In genomic region chr7:98395951-98396350, GRCh38 we compare ENCODE assay signal across 19 cellular contexts. TPM values are rescaled to one million over a fixed set of nuclear protein-coding genes. Genes with fewer than 3 reads are reported as not detected.
DNase-seq lines count a peak whose midpoint lies in the region; ATAC-seq, FAIRE-seq and TF ChIP-seq lines count a peak whose summit lies in the region.
"Had no signal": no experiment of that assay in that cellular context is flagged by ENCODE, and none has a peak within 500 bp of the region (broad histone marks: within the 10 kb centered on the region; RNA-seq: fewer than 3 reads in every experiment).

No MANE protein-coding gene starts in this region.

- DNase-seq in Panc1 (ENCODE audit: low read depth, low spot score) (no peak), H1 (ENCODE audit: low read depth in 1 of 2, low spot score in 2 of 2) (no peak), trophoblast cell (no peak), NCI-H2196 (lab: John Stamatoyannopoulos, UW; ENCODE audit: unreplicated experiment) (no peak), NCI-H774 (lab: John Stamatoyannopoulos, UW) (no peak), pons (ENCODE audit: low spot score) (no peak)
- DNase-seq in CD8-positive, alpha-beta memory T cell: no peak
- DNase-seq: ACHN; CD4-positive, alpha-beta T cell; DMS79; GF-D8; GOT3; HFFc6; KG1 had no signal

- H3K9ac ChIP-seq in H1 (replicated peaks in 1 of 4; ENCODE audit: extremely low read depth in 1 of 4, low read depth in 3 of 4, low read length in 3 of 4) (no peak overlapping the region), trophoblast cell (ENCODE audit: low read length) (no peak overlapping the region)

- no peak overlapping the region for H3K56ac ChIP-seq in H1 (replicated peaks; ENCODE audit: insufficient read length, low read depth, low read length)

- H3K18ac ChIP-seq in H1 (ENCODE audit: extremely low read depth, low read length) (no peak overlapping the region), trophoblast cell (ENCODE audit: low read length) (no peak overlapping the region)

- no peak overlapping the region for H4K5ac ChIP-seq in H1 (ENCODE audit: insufficient read length, low read depth, low read length)

- no peak for TF ChIP-seq POLR2A in H1 (IDR thresholded peaks at IDR 0.05; ENCODE audit: control extremely low read depth in 1 of 2, low read depth in 2 of 2, low read length in 2 of 2)

- H3K23ac ChIP-seq in H1 (ENCODE audit: insufficient read length) (no peak overlapping the region), trophoblast cell (ENCODE audit: low read length) (no peak overlapping the region)

- H3K4me3 Mint-ChIP-seq in CD8-positive, alpha-beta memory T cell: no peak overlapping the region
- H3K4me3 Mint-ChIP-seq: CD4-positive, alpha-beta T cell; HFFc6; IgD-negative memory B cell had no signal

- no peak overlapping the region for H3K14ac ChIP-seq in H1 (ENCODE audit: insufficient read length)
- no peak overlapping the region for H3K14ac ChIP-seq in trophoblast cell (ENCODE audit: low read length)

- H3K27ac ChIP-seq in Panc1 (ENCODE audit: low read length) (peak overlapping the region; percentile 41), H1 (ENCODE audit: low read depth, low read length) (no peak overlapping the region), trophoblast cell (ENCODE audit: low read depth, low read length) (no peak overlapping the region)
- no peak overlapping the region for H3K27ac ChIP-seq in CD8-positive, alpha-beta memory T cell (ENCODE audit: low read depth, low read length)
- H3K27ac ChIP-seq: C4-2B, HL-60 had no signal

- no peak overlapping the region for H3K27ac Mint-ChIP-seq in CD8-positive, alpha-beta memory T cell
- H3K27ac Mint-ChIP-seq: CD4-positive, alpha-beta T cell; HFFc6 had no signal

- H2AFZ ChIP-seq in H1 (ENCODE audit: low read length) (no peak overlapping the region), trophoblast cell (ENCODE audit: insufficient read depth, low read length, poor library complexity) (no peak overlapping the region)

- H2AK5ac ChIP-seq in H1 (ENCODE audit: low read depth, low read length) (no peak overlapping the region), trophoblast cell (ENCODE audit: low read length) (no peak overlapping the region)

- BruUV-seq in Panc1 (replicated peaks; lab: Mats Ljungman, UMichigan): no TSS peak

- H2BK15ac ChIP-seq in H1 (ENCODE audit: low read length): no peak overlapping the region

- 97% methylated on average over 3 of the region's 3 CpGs; no CpG with 5 or more reads in 1 of the 2 experiments for WGBS in H1 (ENCODE audit: extremely low coverage in 1 of 2, insufficient coverage in 1 of 2, insufficient read length in 1 of 2, insufficient replicate concordance in 2 of 2, low coverage in 1 of 2, low lambda C conversion rate in 2 of 2, missing lambda C conversion rate in 1 of 2), 2 experiments
- WGBS in trophoblast cell (ENCODE audit: extremely low coverage, insufficient coverage, insufficient read length): no CpG with 5 or more reads among the region's 3 CpGs

- H2BK12ac ChIP-seq in H1 (ENCODE audit: low read depth, low read length) (no peak overlapping the region), trophoblast cell (ENCODE audit: low read length) (no peak overlapping the region)

- H3K23me2 ChIP-seq in H1 (ENCODE audit: low read depth, low read length): no peaks in the 10 kb centered on the region; the same call in 1 of the 2 replicates

- H4K8ac ChIP-seq in H1 (ENCODE audit: extremely low read depth, insufficient read depth, low read length): no peak overlapping the region
- H4K8ac ChIP-seq in trophoblast cell (ENCODE audit: low read depth, low read length): no peak overlapping the region

- H2BK5ac ChIP-seq in H1 (ENCODE audit: low read depth, low read length): no peak overlapping the region
- H2BK5ac ChIP-seq in trophoblast cell (ENCODE audit: low read depth, low read length, poor library complexity): no peak overlapping the region

- H3K4ac ChIP-seq in H1 (replicated peaks; ENCODE audit: insufficient read length, low read depth, low read length) (no peak overlapping the region), trophoblast cell (ENCODE audit: low read depth, low read length) (peak overlapping the region; percentile 98)

- H3K4me3 ChIP-seq in Panc1 (ENCODE audit: low read depth in 2 of 2, low read length in 2 of 2) (no peak overlapping the region), H1 (ENCODE audit: extremely low read depth in 1 of 4, insufficient read depth in 2 of 4, low read depth in 3 of 4, low read length in 4 of 4) (no peak overlapping the region), trophoblast cell (ENCODE audit: low read depth, low read length) (no peak overlapping the region)
- H3K4me3 ChIP-seq in CD8-positive, alpha-beta memory T cell (ENCODE audit: low read length): no peak overlapping the region
- H3K4me3 ChIP-seq: HAP-1 had no signal

- no peak for TF ChIP-seq EP300 in H1 (IDR thresholded peaks at IDR 0.05; ENCODE audit: borderline replicate concordance in 1 of 2, low read depth in 2 of 2, low read length in 2 of 2)

- H4K20me1 ChIP-seq in H1 (replicated peaks in 1 of 2; ENCODE audit: control insufficient read depth in 1 of 2, insufficient read depth in 2 of 2, low read length in 2 of 2): peaks cover 4 to 5% of the 10 kb centered on the region in 2 experiments

- peaks cover 2 to 6% (median 4%) of the 10 kb centered on the region in 3 donors for H3K4me1 Mint-ChIP-seq in CD8-positive, alpha-beta memory T cell

- H3K4me2 ChIP-seq in H1 (ENCODE audit: insufficient read depth in 1 of 2, low read depth in 2 of 2, low read length in 2 of 2) (no peak overlapping the region), trophoblast cell (ENCODE audit: low read length) (no peak overlapping the region)

- TF ChIP-seq RAD21 in H1 (IDR thresholded peaks at IDR 0.05 in 1 of 2, conservative IDR thresholded peaks at IDR 0.05 in 1 of 2; ENCODE audit: low read depth in 2 of 2, low read length in 2 of 2): no peak

- FAIRE-seq in H1 (lab: Jason Lieb, UNC): no peak
- FAIRE-seq: A204.1 had no signal

- H3K27me3 ChIP-seq in Panc1 (ENCODE audit: control insufficient read depth, insufficient read depth, low read length): no peaks in the 10 kb centered on the region
- no peaks in the 10 kb centered on the region for H3K27me3 ChIP-seq in H1 (replicated peaks in 1 of 4; ENCODE audit: control insufficient read depth in 3 of 4, extremely low read depth in 1 of 4, insufficient read depth in 3 of 4, low read length in 3 of 4)
- H3K27me3 ChIP-seq in trophoblast cell (ENCODE audit: insufficient read depth, low read length): no peaks in the 10 kb centered on the region
- no peaks in the 10 kb centered on the region for H3K27me3 ChIP-seq in CD8-positive, alpha-beta memory T cell (ENCODE audit: insufficient read depth, low read length, poor library complexity, severe bottlenecking)

- H4K12ac ChIP-seq in trophoblast cell (ENCODE audit: low read depth, low read length): no peak overlapping the region

- H4K91ac ChIP-seq in H1 (replicated peaks; ENCODE audit: insufficient read length, low read length) (no peak overlapping the region), trophoblast cell (ENCODE audit: low read depth, low read length) (no peak overlapping the region)

- H3K36me3 ChIP-seq in Panc1 (ENCODE audit: control insufficient read depth, insufficient read depth, low read length) (no peaks in the 10 kb centered on the region; the same call in 1 of the 2 replicates), H1 (ENCODE audit: control insufficient read depth in 2 of 4, insufficient read depth in 4 of 4, low read length in 3 of 4) (no peaks in the 10 kb centered on the region), trophoblast cell (ENCODE audit: control insufficient read depth in 1 of 2, insufficient read depth in 2 of 2, low read length in 2 of 2) (peaks cover 0 to 2% of the 10 kb centered on the region in 2 experiments)
- no peaks in the 10 kb centered on the region for H3K36me3 ChIP-seq in CD8-positive, alpha-beta memory T cell (ENCODE audit: insufficient read depth, low read length)
- H3K36me3 ChIP-seq: HAP-1 had no signal

- H3K79me1 ChIP-seq in H1 (ENCODE audit: low read depth, low read length) (peaks cover 4% of the 10 kb centered on the region; the same call in 1 of the 2 replicates), trophoblast cell (ENCODE audit: low read length) (peaks cover 9% of the 10 kb centered on the region)

- ATAC-seq in Panc1: no peak

- H3K4me1 ChIP-seq in Panc1 (ENCODE audit: control insufficient read depth, insufficient read depth, low read length) (peaks cover 34% of the 10 kb centered on the region), H1 (replicated peaks in 1 of 4; ENCODE audit: control insufficient read depth in 3 of 4, insufficient read depth in 4 of 4, low read length in 3 of 4) (peaks cover 0 to 6% (median 5%) of the 10 kb centered on the region in 4 experiments; a peak in 6 of 7 replicates), trophoblast cell (ENCODE audit: control insufficient read depth in 1 of 2, insufficient read depth in 2 of 2, low read length in 2 of 2) (peaks cover 10 to 23% of the 10 kb centered on the region in 2 experiments)
- no peaks in the 10 kb centered on the region for H3K4me1 ChIP-seq in CD8-positive, alpha-beta memory T cell (ENCODE audit: insufficient read depth, low read length)

- no peak for TF ChIP-seq CTCF in Panc1 (IDR thresholded peaks at IDR 0.05)
- TF ChIP-seq CTCF in H1 (IDR thresholded peaks at IDR 0.05; ENCODE audit: control extremely low read depth in 1 of 3, insufficient read depth in 1 of 3, low read depth in 1 of 3, low read length in 3 of 3): no peak

- H3K9me3 Mint-ChIP-seq in CD8-positive, alpha-beta memory T cell: no peaks in the 10 kb centered on the region
- H3K9me3 Mint-ChIP-seq: CD4-positive, alpha-beta T cell had no signal

- no peak overlapping the region for H2BK20ac ChIP-seq in H1 (ENCODE audit: low read length)

- POLR2A ChIA-PET in Panc1 (lab: Charles Lee) (interaction anchor here (0.7 kb wide), 1 partner anchor 19 kb away, joined by 5 read pairs; no protein-coding TSS in a partner anchor), H1 (lab: Charles Lee; ENCODE audit: partially characterized antibody) (interaction anchor here (0.9 to 1.0 kb wide), 2 partner anchors 8 to 9 kb away, joined by 3 read pairs; no protein-coding TSS in a partner anchor)
- POLR2A ChIA-PET in CD8-positive, alpha-beta memory T cell (lab: Charles Lee): no interaction called here

- H3K36me3 Mint-ChIP-seq in CD8-positive, alpha-beta memory T cell: no peaks in the 10 kb centered on the region

- H3K27me3 Mint-ChIP-seq in CD8-positive, alpha-beta memory T cell: peaks cover 24 to 33% of the 10 kb centered on the region in 2 donors

- in situ Hi-C loops in Panc1 (cut with HindIII; ENCODE audit: low pct_unique_long_range_greater_than_20kb, low sequenced_read_pairs): loop anchor here (25.0 kb wide), 1 partner anchor 109 kb away; the partner anchor contains the start of gene BRI3

- H2BK120ac ChIP-seq in H1 (replicated peaks; ENCODE audit: low read depth, low read length) (no peak overlapping the region), trophoblast cell (ENCODE audit: insufficient read depth, low read length, poor library complexity) (no peak overlapping the region)

- peaks cover 23 to 78% of the 10 kb centered on the region in 2 experiments for H3K79me2 ChIP-seq in H1 (ENCODE audit: control insufficient read depth in 1 of 2, insufficient read depth in 2 of 2, low read length in 2 of 2)
- H3K79me2 ChIP-seq in trophoblast cell (ENCODE audit: control insufficient read depth, insufficient read depth, low read length, poor library complexity): peaks cover 20% of the 10 kb centered on the region

- intact Hi-C loops in Panc1 (cut with micrococcal nuclease; ENCODE audit: unreplicated experiment): no loop called here

- no peaks in the 10 kb centered on the region; the same call in 1 of the 2 replicates for H3K9me3 ChIP-seq in Panc1 (ENCODE audit: control insufficient read depth, insufficient read depth, low read depth, low read length)
- no peaks in the 10 kb centered on the region; a peak in 1 of 4 replicates for H3K9me3 ChIP-seq in H1 (ENCODE audit: insufficient read depth in 2 of 2, low read depth in 1 of 2, low read length in 1 of 2)
- H3K9me3 ChIP-seq in trophoblast cell (ENCODE audit: insufficient read depth, low read depth, low read length): no peaks in the 10 kb centered on the region
- H3K9me3 ChIP-seq in CD8-positive, alpha-beta memory T cell (ENCODE audit: low read length): no peaks in the 10 kb centered on the region
- H3K9me3 ChIP-seq: HAP-1 had no signal

- CTCF ChIA-PET in Panc1 (lab: Charles Lee): no interaction called here
- CTCF ChIA-PET in H1 (lab: Charles Lee; ENCODE audit: partially characterized antibody): interaction anchor here (0.8 to 1.1 kb wide), 2 partner anchors 24 to 446 kb away, joined by 3 read pairs; no protein-coding TSS in a partner anchor
- CTCF ChIA-PET in CD8-positive, alpha-beta memory T cell (lab: Charles Lee): no interaction called here

RNA-seq across cellular contexts. Expression of gene BAIAP2L1, which starts 4.9 kb away (rescaled TPM):
- total RNA-seq in Panc1 (2021; ENCODE audit: unreplicated experiment): 120 TPM
- polyA plus RNA-seq in Panc1 (2012; ENCODE audit: insufficient read length): 108 TPM
- total RNA-seq in H1 (2021; fragmentation: NEBNext Ultra II Directional; extraction: Animal tissue kit (Norgen Biotek cat#: 25700)): 42.0 and 42.9 TPM in 2 replicates
- 19.2 and 24.7 TPM in 2 replicates for polyA plus RNA-seq in H1 (2011; rRNA removed)
- polyA plus RNA-seq in H1 (2011; cell fraction: cytosol; rRNA removed): 32.1 TPM
- polyA plus RNA-seq in H1 (2011; cell fraction: nucleus; rRNA removed): 38.1 TPM
- 29.5 to 32.8 TPM (median 30.9 TPM) in 4 replicates for polyA plus RNA-seq in H1 (2012, experiment 1 of 2)
- polyA plus RNA-seq in H1 (2012, experiment 2 of 2): 15.6 TPM
- 22.3 TPM for polyA plus RNA-seq in H1 (2013, experiment 1 of 2)
- polyA plus RNA-seq in H1 (2013, experiment 2 of 2): 21.9 TPM
- polyA minus RNA-seq in H1 (2011; rRNA and poly(A)+ RNA removed): 26.8 and 27.1 TPM in 2 replicates
- 19.4 TPM for polyA minus RNA-seq in H1 (2011; cell fraction: cytosol; rRNA and poly(A)+ RNA removed)
- polyA minus RNA-seq in H1 (2011; cell fraction: nucleus; rRNA and poly(A)+ RNA removed): 24.1 TPM
- 43.3 and 44.5 TPM in 2 replicates for polyA plus RNA-seq in trophoblast cell (2013)
- 1 to 10 TPM in 1 of 2 experiments, under 1 TPM in 1; 0.58 to 1.3 TPM for total RNA-seq in CD8-positive, alpha-beta memory T cell
- polyA plus RNA-seq in CD8-positive, alpha-beta memory T cell: 0.29 TPM

Comparison
In these comparisons a context has a peak if more than half of its experiments do, and no peak if none do; other contexts are left out.
1. RNA of gene BAIAP2L1, which starts 4.9 kb away (total RNA-seq): 120 TPM in Panc1 (single experiment) and 42.0 to 42.9 TPM in H1; 0.58 to 1.3 TPM in CD8-positive, alpha-beta memory T cell; every median in the first group is over 10 times any median in the second.